1 cellular context compared by ENCODE assay signal in genomic region chr9:114112778-114113585, GRCh38.
TF ChIP-seq lines count a peak whose summit lies in the region.

No MANE protein-coding gene starts in this region.

TF ChIP-seq in endothelial cell of umbilical vein, 7 proteins besides CTCF, POLR2A, EP300 and RAD21:
- peak; percentile 45 for TF ChIP-seq EZH2 (IDR thresholded peaks at IDR 0.05; ENCODE audit: borderline replicate concordance, low read depth, low read length, severe bottlenecking)
- TF ChIP-seq GATA2 (IDR thresholded peaks at IDR 0.05; ENCODE audit: insufficient read depth, insufficient read length, low read depth, low read length), result no peak
- no peak for TF ChIP-seq FOS (IDR thresholded peaks at IDR 0.05; ENCODE audit: borderline replicate concordance, insufficient read depth, low read length)
- TF ChIP-seq JUN (IDR thresholded peaks at IDR 0.05; ENCODE audit: borderline replicate concordance, insufficient read depth, insufficient read length, low read depth), result no peak
